18 cellular contexts compared by ENCODE assay signal in genomic region chr21:26027696-26028095, GRCh38.
DNase-seq lines count a peak whose midpoint lies in the region; ATAC-seq and TF ChIP-seq lines count a peak whose summit lies in the region.
"Had no signal": no experiment of that assay in that cellular context is flagged by ENCODE, and none has a peak within 500 bp of the region (broad histone marks: within the 10 kb centered on the region; RNA-seq: fewer than 3 reads in every experiment).

No MANE protein-coding gene starts in this region.

- CTCF ChIA-PET in CD8-positive, alpha-beta T cell (lab: Charles Lee): interaction anchor here (0.7 kb wide), 1 partner anchor 44 kb away, joined by 3 read pairs; no protein-coding TSS in a partner anchor

- H3K4me3 Mint-ChIP-seq in GM23338: no peak overlapping the region
- no peak overlapping the region for H3K4me3 Mint-ChIP-seq in CD8-positive, alpha-beta T cell
- H3K4me3 Mint-ChIP-seq: CD14-positive monocyte had no signal

- H3F3A ChIP-seq in GM23338 (replicated peaks; ENCODE audit: low read depth): no peaks in the 10 kb centered on the region

- no peak overlapping the region for H2AFZ ChIP-seq in GM23338

- peaks cover 45% of the 10 kb centered on the region for H3K4me1 ChIP-seq in GM23338 (ENCODE audit: insufficient read depth)
- H3K4me1 ChIP-seq in foreskin keratinocyte: peaks cover 12% of the 10 kb centered on the region
- H3K4me1 ChIP-seq in CD8-positive, alpha-beta T cell (ENCODE audit: insufficient read depth, low read length): no peaks in the 10 kb centered on the region
- H3K4me1 ChIP-seq: Caco-2 had no signal

- H3K36me3 ChIP-seq in GM23338 (ENCODE audit: insufficient read depth) (no peaks in the 10 kb centered on the region; the same call in 1 of the 2 replicates), MG63 (peaks cover 6% of the 10 kb centered on the region)
- H3K36me3 ChIP-seq in CD8-positive, alpha-beta T cell (ENCODE audit: insufficient read depth, low read length): no peaks in the 10 kb centered on the region

- H3K27ac ChIP-seq in GM23338 (ENCODE audit: low read depth): peak overlapping the region; percentile 42
- H3K27ac ChIP-seq in foreskin keratinocyte: no peak overlapping the region
- no peak overlapping the region for H3K27ac ChIP-seq in CD8-positive, alpha-beta T cell (ENCODE audit: low read depth, low read length)

- no peak for ATAC-seq in GM23338
- peak; percentile 53 for ATAC-seq in foreskin keratinocyte
- no peak for ATAC-seq in CD8-positive, alpha-beta T cell
- ATAC-seq: Panc1, SK-N-SH treated with all-trans-retinoic acid at 6 μM for 48 hours had no signal

- H3K9me3 Mint-ChIP-seq in GM23338: no peaks in the 10 kb centered on the region
- H3K9me3 Mint-ChIP-seq in CD8-positive, alpha-beta T cell: no peaks in the 10 kb centered on the region

- intact Hi-C loops in CD8-positive, alpha-beta T cell (cut with DNase I, micrococcal nuclease): no loop called here

- POLR2A ChIA-PET in CD8-positive, alpha-beta T cell (lab: Charles Lee): no interaction called here

- peaks cover 24% of the 10 kb centered on the region for H3K36me3 Mint-ChIP-seq in GM23338 (ENCODE audit: low read depth)
- peaks cover 6% of the 10 kb centered on the region for H3K36me3 Mint-ChIP-seq in CD8-positive, alpha-beta T cell

- no peak for DNase-seq in GM23338 (ENCODE audit: low spot score)
- DNase-seq in MG63: peak; percentile 12
- DNase-seq in cardiac fibroblast (ENCODE audit: low read depth in 2 of 2): peak; percentile 40 to 83
- peak in 1 of 2 donors; percentile 24 for DNase-seq in foreskin keratinocyte
- DNase-seq in CD8-positive, alpha-beta T cell: no peak
- DNase-seq in NCI-H2107 treated with DMSO at 0.1 percent for 48 hours (lab: John Stamatoyannopoulos, UW; ENCODE audit: unreplicated experiment): no peak
- DNase-seq in NCI-H1694 treated with DMSO at 0.1 percent for 48 hours (lab: John Stamatoyannopoulos, UW): no peak
- no peak for DNase-seq in NAMALWA (ENCODE audit: low spot score)
- DNase-seq: Caco-2, MV-4-11, NCI-H1436, NCI-H2081, NCI-H510A treated with DMSO at 0.1 percent for 48 hours, SHP77 treated with DMSO at 0.1 percent for 48 hours, T-helper 1 cell had no signal

- H3K9me3 ChIP-seq in MG63: no peaks in the 10 kb centered on the region
- no peaks in the 10 kb centered on the region for H3K9me3 ChIP-seq in CD8-positive, alpha-beta T cell (ENCODE audit: low read length)
- H3K9me3 ChIP-seq: Caco-2 had no signal

- H3K4me3 ChIP-seq in GM23338 (no peak overlapping the region), MG63 (no peak overlapping the region), cardiac fibroblast (replicated peaks in 1 of 2; ENCODE audit: low read depth in 2 of 2, low read length in 2 of 2) (no peak overlapping the region)
- H3K4me3 ChIP-seq in CD8-positive, alpha-beta T cell (ENCODE audit: low read depth, low read length): no peak overlapping the region

- H3K27me3 ChIP-seq in GM23338 (ENCODE audit: insufficient read depth): no peaks in the 10 kb centered on the region
- H3K27me3 ChIP-seq in MG63: no peaks in the 10 kb centered on the region
- H3K27me3 ChIP-seq in foreskin keratinocyte: no peaks in the 10 kb centered on the region
- no peaks in the 10 kb centered on the region for H3K27me3 ChIP-seq in CD8-positive, alpha-beta T cell (ENCODE audit: insufficient read depth, low read length)

- H3K4me2 ChIP-seq in GM23338: no peak overlapping the region

- peak overlapping the region; percentile 42; the same call in 1 of the 2 replicates for H3K27ac Mint-ChIP-seq in GM23338
- H3K27ac Mint-ChIP-seq in CD8-positive, alpha-beta T cell: no peak overlapping the region

- TF ChIP-seq CTCF in GM23338 (conservative IDR thresholded peaks at IDR 0.05; ENCODE audit: low read depth in 2 of 2): no peak
- no peak for TF ChIP-seq CTCF in cardiac fibroblast (IDR thresholded peaks at IDR 0.05; ENCODE audit: low read depth, low read length)
- TF ChIP-seq CTCF in foreskin keratinocyte (conservative IDR thresholded peaks at IDR 0.05): no peak
- TF ChIP-seq CTCF in CD8-positive, alpha-beta T cell (IDR thresholded peaks at IDR 0.05): no peak

- peaks cover 37% of the 10 kb centered on the region for H4K20me1 ChIP-seq in GM23338 (replicated peaks; ENCODE audit: insufficient read depth)

- no peaks in the 10 kb centered on the region for H3K9me2 ChIP-seq in GM23338 (ENCODE audit: insufficient read depth)

- H3K79me2 ChIP-seq in GM23338 (replicated peaks; ENCODE audit: insufficient read depth): peaks cover 91% of the 10 kb centered on the region

- peaks cover 4% of the 10 kb centered on the region for H3K27me3 Mint-ChIP-seq in GM23338 (ENCODE audit: insufficient read depth, low read depth, poor library complexity)
- no peaks in the 10 kb centered on the region for H3K27me3 Mint-ChIP-seq in CD8-positive, alpha-beta T cell (ENCODE audit: low read depth)

- H3K4me1 Mint-ChIP-seq in GM23338: peaks cover 43% of the 10 kb centered on the region
- H3K4me1 Mint-ChIP-seq in CD8-positive, alpha-beta T cell (ENCODE audit: low read depth): no peaks in the 10 kb centered on the region

TF ChIP-seq in GM23338, 12 proteins besides CTCF, POLR2A, EP300 and RAD21:
- TF ChIP-seq EZH2phosphoT487 (IDR thresholded peaks at IDR 0.05; ENCODE audit: unreplicated experiment): no peak
- no peak for TF ChIP-seq ZNF462 (CRISPR knock-in tag; IDR thresholded peaks at IDR 0.05)
- no peak for TF ChIP-seq STAT1 (IDR thresholded peaks at IDR 0.05; ENCODE audit: unreplicated experiment)
- no peak for TF ChIP-seq EZH2 (IDR thresholded peaks at IDR 0.05; ENCODE audit: low read depth, unreplicated experiment)
- no peak for TF ChIP-seq CREB1 (CRISPR knock-in tag; IDR thresholded peaks at IDR 0.05; ENCODE audit: low read depth)
- TF ChIP-seq ZNF114 (CRISPR knock-in tag; IDR thresholded peaks at IDR 0.05): no peak

Comparison
In these comparisons a context has a peak if more than half of its experiments do, and no peak if none do; other contexts are left out.
1. DNase-seq: peak in MG63 (single experiment) and cardiac fibroblast (2 of 2); none in GM23338 (single experiment), CD8-positive, alpha-beta T cell (0 of 7), NCI-H2107 treated with DMSO at 0.1 percent for 48 hours (single experiment), NCI-H1694 treated with DMSO at 0.1 percent for 48 hours (single experiment) and NAMALWA (single experiment).